Comparison of ENCODE assay signal across 8 cellular contexts in genomic region chr4:21948347-21949072, GRCh38. TPM values are rescaled to one million over a fixed set of nuclear protein-coding genes. Genes with fewer than 3 reads are reported as not detected.
A peak's percentile ranks its signal among the peaks of the same experiment; 100 is the strongest.
DNase-seq lines count a peak whose midpoint lies in the region; ATAC-seq, FAIRE-seq and TF ChIP-seq lines count a peak whose summit lies in the region.

KCNIP4 (minus strand) TSS chr4:21948772.

- H3K4me1 ChIP-seq in NT2/D1 (ENCODE audit: insufficient read depth, insufficient read length) (no peaks in the 10 kb centered on the region), pancreas (no peaks in the 10 kb centered on the region)

- intact Hi-C loops in pancreas (cut with DNase I): no loop called here

- H3K4me3 ChIP-seq in NT2/D1 (ENCODE audit: insufficient read length, low read depth) (peak within 1 kb of the TSS; percentile 54), pancreas (peak within 1 kb of the TSS in 2 of 4 donors; percentile 26 to 39)

- no peak for TF ChIP-seq CTCF in pancreas (IDR thresholded peaks at IDR 0.05)

- H3K27me3 ChIP-seq in NT2/D1 (ENCODE audit: insufficient read depth, insufficient read length) (peaks cover 51% of the 10 kb centered on the region), pancreas (peaks cover 0 to 15% (median 0%) of the 10 kb centered on the region in 4 donors)

- ATAC-seq in GM18907 (IDR thresholded peaks at IDR 0.05; ENCODE audit: unreplicated experiment): peak; percentile 43
- ATAC-seq in pancreas: peak in 3 of 4 donors; percentile 46 to 72 (median 50)

- H3K27ac ChIP-seq in pancreas: no peak within 1 kb of the TSS

- H3K9me3 ChIP-seq in NT2/D1 (ENCODE audit: insufficient read depth, low read length): no peaks in the 10 kb centered on the region
- no peaks in the 10 kb centered on the region for H3K9me3 ChIP-seq in pancreas

- DNase-seq in NT2/D1 (ENCODE audit: low read depth, low spot score): peak; percentile 30
- peak; percentile 13 for DNase-seq in fibroblast of gingiva (ENCODE audit: low read depth)
- peak in 4 of 6 donors; percentile 6 to 66 (median 30) for DNase-seq in pancreas
- DNase-seq in ureter (ENCODE audit: low spot score): no peak
- no peak for DNase-seq in pons (ENCODE audit: low spot score)
- DNase-seq in activated CD4-positive, alpha-beta T cell treated with anti-CD3 and anti-CD28 coated beads, Interleukin-2, amount 50 U/mL, for 48 hours: no peak
- no peak for DNase-seq in NK-92 treated with Interleukin-12 subunit alpha and Interleukin-12 subunit beta, amount 100 ng/mL, for 24 hours (lab: John Stamatoyannopoulos, UW)

- 1% methylated on average over 53 to 81 of the region's 81 CpGs for WGBS in pancreas, 2 donors

- no peak for FAIRE-seq in pancreas (lab: Jason Lieb, UNC)

- H3K36me3 ChIP-seq in NT2/D1 (ENCODE audit: insufficient read depth, insufficient read length, low read length) (no peaks in the 10 kb centered on the region), pancreas (no peaks in the 10 kb centered on the region)

- peak within 1 kb of the TSS; percentile 81 for H3K9ac ChIP-seq in NT2/D1 (ENCODE audit: insufficient read length, low read depth)

RNA-seq across cellular contexts. Expression of gene KCNIP4, which starts in this region (rescaled TPM):
- total RNA-seq in pancreas (not detected), ureter (1.7 TPM)
- polyA plus RNA-seq in pancreas: under 1 TPM in 1 of 2 donors, not detected in 1; 0.05 TPM

Comparison
In these comparisons a context has a peak if more than half of its experiments do, and no peak if none do; other contexts are left out.
1. Peak in DNase-seq and ATAC-seq in pancreas; RNA of the gene not detected or under 1 TPM.
2. DNase-seq: peak in NT2/D1 (single experiment) and fibroblast of gingiva (single experiment); none in ureter (single experiment), pons (single experiment), activated CD4-positive, alpha-beta T cell treated with anti-CD3 and anti-CD28 coated beads, Interleukin-2, amount 50 U/mL, for 48 hours (0 of 2) and NK-92 treated with Interleukin-12 subunit alpha and Interleukin-12 subunit beta, amount 100 ng/mL, for 24 hours (single experiment).